Comparison of ENCODE assay signal across 17 cellular contexts in genomic region chr12:105659355-105660075, GRCh38.
A peak's percentile ranks its signal among the peaks of the same experiment; 100 is the strongest.
DNase-seq lines count a peak whose midpoint lies in the region; ATAC-seq and TF ChIP-seq lines count a peak whose summit lies in the region.
"Had no signal": no experiment of that assay in that cellular context is flagged by ENCODE, and none has a peak within 500 bp of the region (broad histone marks: within the 10 kb centered on the region; RNA-seq: fewer than 3 reads in every experiment).

No MANE protein-coding gene starts in this region.

- no peaks in the 10 kb centered on the region for H3K36me3 Mint-ChIP-seq in MCF 10A (ENCODE audit: insufficient read depth, unreplicated experiment)

- peaks cover 31% of the 10 kb centered on the region for H3K4me1 Mint-ChIP-seq in MCF 10A (ENCODE audit: insufficient read depth, unreplicated experiment)

- H3K4me3 Mint-ChIP-seq in MCF 10A (ENCODE audit: unreplicated experiment): no peak overlapping the region
- H3K4me3 Mint-ChIP-seq: activated CD8-positive, alpha-beta T cell treated with anti-CD3 and anti-CD28 coated beads, Interleukin-2, amount 10 ng/mL, durations not matched to agents 7 days and 5 days had no signal

- H3K9me3 ChIP-seq in right cardiac atrium (ENCODE audit: control insufficient read depth, low read length): no peaks in the 10 kb centered on the region
- H3K9me3 ChIP-seq: neutrophil had no signal

- peaks cover 11% of the 10 kb centered on the region for H3K4me1 ChIP-seq in right cardiac atrium (ENCODE audit: control insufficient read depth, insufficient read depth, low read length)

- no peaks in the 10 kb centered on the region for H3K9me3 Mint-ChIP-seq in MCF 10A (ENCODE audit: unreplicated experiment)

- intact Hi-C loops in MCF 10A (cut with micrococcal nuclease): no loop called here
- intact Hi-C loops in right cardiac atrium (cut with DNase I): no loop called here

- no peak overlapping the region for H3K4me3 ChIP-seq in right cardiac atrium (ENCODE audit: low read length)
- H3K4me3 ChIP-seq in skeletal muscle cell (ENCODE audit: low read depth, low read length): no peak overlapping the region

- H3K27me3 Mint-ChIP-seq in MCF 10A (ENCODE audit: insufficient read depth, unreplicated experiment): no peaks in the 10 kb centered on the region

- ATAC-seq in right cardiac atrium (peak; percentile 87 to 94), HG02938 (IDR thresholded peaks at IDR 0.05; ENCODE audit: unreplicated experiment) (no peak)
- ATAC-seq: activated CD8-positive, alpha-beta T cell treated with anti-CD3 and anti-CD28 coated beads, Interleukin-2, amount 10 ng/mL, durations not matched to agents 7 days and 5 days; left lobe of liver had no signal

- no peaks in the 10 kb centered on the region for H3K27me3 ChIP-seq in right cardiac atrium (ENCODE audit: control insufficient read depth, insufficient read depth)
- H3K27me3 ChIP-seq: neutrophil had no signal

- WGBS in right cardiac atrium: 27% methylated on average over 2 of the region's 2 CpGs

- CTCF ChIA-PET in MCF 10A (lab: Yijun Ruan, JAX): interaction anchor here (0.8 to 1.7 kb wide), 6 partner anchors 16 to 564 kb away, joined by 3 to 4 read pairs (median 4); no protein-coding TSS in a partner anchor

- peak; percentile 7 for DNase-seq in HT1080 (ENCODE audit: low read depth)
- DNase-seq in MCF 10A (ENCODE audit: unreplicated experiment): peak; percentile 71
- peak; percentile 48 to 82 (median 53) for DNase-seq in right cardiac atrium
- peak; percentile 33 for DNase-seq in skeletal muscle cell (ENCODE audit: low read depth)
- no peak for DNase-seq in NCI-H510A (lab: John Stamatoyannopoulos, UW)
- DNase-seq in GDM1 (lab: John Stamatoyannopoulos, UW): no peak
- no peak for DNase-seq in stimulated activated naive CD4-positive, alpha-beta T cell treated with Interleukin-2 at 50 U/mL for 16 hours (lab: John Stamatoyannopoulos, UW)
- DNase-seq: activated CD8-positive, alpha-beta T cell treated with anti-CD3 and anti-CD28 coated beads, Interleukin-2, amount 10 ng/mL, durations not matched to agents 7 days and 5 days; activated effector memory CD4-positive, alpha-beta T cell treated with Interleukin-2 at 50 U/mL for 16 hours; AML-193; DMS153; effector memory CD4-positive, alpha-beta T cell; NCI-H146 had no signal

- peak overlapping the region; percentile 91 for H3K27ac ChIP-seq in right cardiac atrium (ENCODE audit: low read length)
- H3K27ac ChIP-seq: KMS-11, neutrophil had no signal

- peak overlapping the region; percentile 77 for H3K27ac Mint-ChIP-seq in MCF 10A (ENCODE audit: low read depth, unreplicated experiment)
- H3K27ac Mint-ChIP-seq: activated CD8-positive, alpha-beta T cell treated with anti-CD3 and anti-CD28 coated beads, Interleukin-2, amount 10 ng/mL, durations not matched to agents 7 days and 5 days had no signal

- POLR2A ChIA-PET in MCF 10A (lab: Yijun Ruan, JAX): interaction anchor here (0.6 to 3.9 kb wide), 12 partner anchors 16 to 474 kb away, joined by 3 to 30 read pairs (median 3); partner anchors contain the start of gene APPL2

- TF ChIP-seq CTCF in MCF 10A (IDR thresholded peaks at IDR 0.05; ENCODE audit: unreplicated experiment): no peak

- BruUV-seq in MCF 10A (replicated peaks; lab: Mats Ljungman, UMichigan): no TSS peak

Comparison
In these comparisons a context has a peak if more than half of its experiments do, and no peak if none do; other contexts are left out.
1. DNase-seq: peak in HT1080 (single experiment), MCF 10A (single experiment), right cardiac atrium (3 of 3) and skeletal muscle cell (single experiment); none in NCI-H510A (single experiment), GDM1 (single experiment) and stimulated activated naive CD4-positive, alpha-beta T cell treated with Interleukin-2 at 50 U/mL for 16 hours (single experiment).